Comparison of ENCODE assay signal across 3 cellular contexts in genomic region chr1:153724634-153725033, GRCh38. TPM values are rescaled to one million over a fixed set of nuclear protein-coding genes. Genes with fewer than 3 reads are reported as not detected.
"Had no signal": no experiment of that assay in that cellular context is flagged by ENCODE, and none has a peak within 500 bp of the region (broad histone marks: within the 10 kb centered on the region; RNA-seq: fewer than 3 reads in every experiment).

No MANE protein-coding gene starts in this region.

RNA-seq across cellular contexts. Expression of gene NPR1, which starts 46.1 kb away (rescaled TPM):
- total RNA-seq: LHCN-M2, M059J, MCF 10A had no signal
